Comparison of ENCODE assay signal across 17 cellular contexts in genomic region chr2:239948100-239948881, GRCh38.
A peak's percentile ranks its signal among the peaks of the same experiment; 100 is the strongest.
DNase-seq lines count a peak whose midpoint lies in the region; ATAC-seq and TF ChIP-seq lines count a peak whose summit lies in the region.
"Had no signal": no experiment of that assay in that cellular context is flagged by ENCODE, and none has a peak within 500 bp of the region (broad histone marks: within the 10 kb centered on the region; RNA-seq: fewer than 3 reads in every experiment).

No MANE protein-coding gene starts in this region.

- no peaks in the 10 kb centered on the region for H3K4me1 Mint-ChIP-seq in HFFc6 (ENCODE audit: low read depth)

- H3K36me3 Mint-ChIP-seq in HFFc6 (ENCODE audit: low read depth): no peaks in the 10 kb centered on the region

- 87 to 91% (median 89%) methylated on average over 22 to 23 of the region's 23 CpGs for WGBS in stomach, 5 donors

- H3K27me3 ChIP-seq in left lung (no peaks in the 10 kb centered on the region), stomach (no peaks in the 10 kb centered on the region), HAP-1 (ENCODE audit: low read depth) (no peaks in the 10 kb centered on the region)

- in situ Hi-C loops in HAP-1 (cut with MboI; ENCODE audit: low sequenced_read_pairs): no loop called here

- H3K27ac Mint-ChIP-seq in HFFc6: no peak overlapping the region
- H3K27ac Mint-ChIP-seq: activated T-helper 2 cell treated with anti-CD3 and anti-CD28 coated beads, Interferon-gamma antibody, Interleukin-2, Interleukin-4, amounts not matched to agents 10 μg/mL and 5 μg/mL and 100 μg/mL, durations not matched to agents 14 hours and 24 hours and 36 hours; T-helper 1 cell treated with Interleukin-12 subunit alpha and Interleukin-12 subunit beta and Interleukin-4 antibody, amounts not matched to agents 30 μg/mL and 1 μg/mL, for 36 hours had no signal

- H3K9me3 ChIP-seq in left lung: no peaks in the 10 kb centered on the region
- no peaks in the 10 kb centered on the region for H3K9me3 ChIP-seq in stomach
- H3K9me3 ChIP-seq in HAP-1: no peaks in the 10 kb centered on the region
- H3K9me3 ChIP-seq: mucosa of descending colon had no signal

- peaks cover 3% of the 10 kb centered on the region for H3K27me3 Mint-ChIP-seq in HFFc6 (ENCODE audit: insufficient read depth)

- intact Hi-C loops in left lung (cut with DNase I) (no loop called here), stomach (cut with DNase I; ENCODE audit: low total_unique reads) (no loop called here)

- DNase-seq in ELF-1 (ENCODE audit: low read depth, low spot score): peak; percentile 59
- DNase-seq in left lung: peak; percentile 19 to 45
- peak; percentile 15 for DNase-seq in stomach
- DNase-seq in HAP-1 (ENCODE audit: low spot score in 2 of 2): no peak
- DNase-seq in HFFc6: no peak
- DNase-seq in cortex of kidney (lab: John Stamatoyannopoulos, UW): no peak
- DNase-seq: activated CD4-positive, CD25-positive, alpha-beta regulatory T cell; amniotic stem cell; cerebellar nuclear complex; DMS53; NCI-H1105 treated with DMSO at 0.1 percent for 48 hours; NCI-H526; SIG-M5 had no signal

- no peak for TF ChIP-seq POLR2A in stomach (IDR thresholded peaks at IDR 0.05)

- H3K4me3 ChIP-seq in left lung: no peak overlapping the region
- no peak overlapping the region for H3K4me3 ChIP-seq in stomach
- no peak overlapping the region for H3K4me3 ChIP-seq in HAP-1
- H3K4me3 ChIP-seq: mucosa of descending colon had no signal

- no peak for TF ChIP-seq CTCF in left lung (IDR thresholded peaks at IDR 0.05)
- no peak for TF ChIP-seq CTCF in stomach (IDR thresholded peaks at IDR 0.05)
- TF ChIP-seq CTCF in HFFc6 (IDR thresholded peaks at IDR 0.05): no peak

- H3K36me3 ChIP-seq in left lung (no peaks in the 10 kb centered on the region), stomach (peaks cover 0 to 25% (median 7%) of the 10 kb centered on the region in 4 donors), HAP-1 (replicated peaks) (no peaks in the 10 kb centered on the region)

- no peak for TF ChIP-seq EP300 in stomach (IDR thresholded peaks at IDR 0.05)

- H3K9me3 Mint-ChIP-seq in HFFc6: no peaks in the 10 kb centered on the region
- H3K9me3 Mint-ChIP-seq: activated T-helper 2 cell treated with anti-CD3 and anti-CD28 coated beads, Interferon-gamma antibody, Interleukin-2, Interleukin-4, amounts not matched to agents 10 μg/mL and 5 μg/mL and 100 μg/mL, durations not matched to agents 14 hours and 24 hours and 36 hours; T-helper 1 cell treated with Interleukin-12 subunit alpha and Interleukin-12 subunit beta and Interleukin-4 antibody, amounts not matched to agents 30 μg/mL and 1 μg/mL, for 36 hours had no signal

- no peak for ATAC-seq in left lung
- ATAC-seq: mucosa of descending colon had no signal

- H3K4me1 ChIP-seq in left lung (peaks cover under 1 to 10% of the 10 kb centered on the region in 2 donors), stomach (peaks cover 0 to 27% (median 11%) of the 10 kb centered on the region in 4 donors), HAP-1 (no peaks in the 10 kb centered on the region)

- H3K27ac ChIP-seq in angular gyrus (ENCODE audit: low read depth, low read length): peak overlapping the region; percentile 93
- no peak overlapping the region for H3K27ac ChIP-seq in left lung
- H3K27ac ChIP-seq in stomach: no peak overlapping the region

- no peak overlapping the region for H3K4me3 Mint-ChIP-seq in HFFc6
- H3K4me3 Mint-ChIP-seq: T-helper 1 cell treated with Interleukin-12 subunit alpha and Interleukin-12 subunit beta and Interleukin-4 antibody, amounts not matched to agents 30 μg/mL and 1 μg/mL, for 36 hours had no signal

Comparison
In these comparisons a context has a peak if more than half of its experiments do, and no peak if none do; other contexts are left out.
1. DNase-seq: peak in ELF-1 (single experiment), left lung (2 of 2) and stomach (single experiment); none in HAP-1 (0 of 2), HFFc6 (single experiment) and cortex of kidney (single experiment).